In the genomic region with DNA sequence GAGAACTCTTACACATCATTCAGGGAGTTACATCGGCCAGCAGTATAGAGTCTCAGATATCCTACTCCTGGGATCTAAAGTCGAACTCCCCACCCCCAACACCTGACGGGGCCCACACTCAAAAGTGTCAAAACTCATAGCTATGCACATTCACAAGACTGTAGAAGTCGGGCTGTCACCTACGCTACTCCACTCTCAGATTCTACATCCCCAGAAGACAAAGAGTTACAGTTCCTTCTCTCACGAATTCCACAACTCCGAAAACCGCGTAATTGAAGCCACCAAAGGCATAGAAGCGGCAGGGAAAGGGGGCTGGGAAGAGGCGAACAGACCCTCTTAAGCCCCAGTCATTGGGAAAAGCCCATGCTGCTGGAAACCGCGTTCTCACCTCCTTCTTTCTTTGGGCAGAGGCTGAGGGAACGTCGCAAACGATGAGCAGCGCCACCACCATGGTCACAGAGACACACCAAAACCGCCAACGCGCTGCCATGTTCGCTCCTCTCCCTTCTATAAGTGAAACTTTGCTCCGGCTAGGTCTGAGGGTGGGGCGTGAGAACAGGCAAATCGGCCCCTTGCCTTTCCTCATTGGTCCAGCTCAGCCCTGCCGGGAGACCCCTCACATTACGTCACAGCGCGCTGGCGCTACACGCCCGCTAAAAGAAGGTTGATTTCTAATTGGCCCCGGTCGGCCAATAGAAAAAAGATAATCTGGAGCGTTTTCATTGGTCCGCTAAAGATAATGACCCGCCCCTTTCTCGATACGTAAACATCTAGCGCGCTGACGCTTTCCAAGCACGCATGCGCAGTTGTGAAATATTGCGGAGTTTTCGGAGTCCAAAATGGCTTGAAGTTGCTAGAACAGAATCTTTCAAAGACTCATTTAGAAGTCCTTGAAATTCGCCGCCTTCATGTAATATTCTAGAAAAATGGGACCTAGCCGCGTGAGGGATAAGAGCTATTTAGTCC, we compare ENCODE assay signal across 1 cellular context.
TF ChIP-seq lines count a peak whose summit lies in the region.

A gene (minus strand): TSS at position 515 of the 966 bp plus-strand sequence. CDS start 25 bp downstream, at position 490.

TF ChIP-seq in HepG2, 621 proteins besides CTCF, POLR2A, EP300 and RAD21 (continued from another document and continues in another):
- TF ChIP-seq, protein P1, sequence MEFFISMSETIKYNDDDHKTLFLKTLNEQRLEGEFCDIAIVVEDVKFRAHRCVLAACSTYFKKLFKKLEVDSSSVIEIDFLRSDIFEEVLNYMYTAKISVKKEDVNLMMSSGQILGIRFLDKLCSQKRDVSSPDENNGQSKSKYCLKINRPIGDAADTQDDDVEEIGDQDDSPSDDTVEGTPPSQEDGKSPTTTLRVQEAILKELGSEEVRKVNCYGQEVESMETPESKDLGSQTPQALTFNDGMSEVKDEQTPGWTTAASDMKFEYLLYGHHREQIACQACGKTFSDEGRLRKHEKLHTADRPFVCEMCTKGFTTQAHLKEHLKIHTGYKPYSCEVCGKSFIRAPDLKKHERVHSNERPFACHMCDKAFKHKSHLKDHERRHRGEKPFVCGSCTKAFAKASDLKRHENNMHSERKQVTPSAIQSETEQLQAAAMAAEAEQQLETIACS (CRISPR knock-in tag; IDR thresholded peaks at IDR 0.05): no peak
- no peak for TF ChIP-seq NPAS2 (CRISPR knock-in tag; IDR thresholded peaks at IDR 0.05; ENCODE audit: borderline replicate concordance)
- TF ChIP-seq DNMT3B (CRISPR knock-in tag; conservative IDR thresholded peaks at IDR 0.05): no peak
- TF ChIP-seq, protein P2, sequence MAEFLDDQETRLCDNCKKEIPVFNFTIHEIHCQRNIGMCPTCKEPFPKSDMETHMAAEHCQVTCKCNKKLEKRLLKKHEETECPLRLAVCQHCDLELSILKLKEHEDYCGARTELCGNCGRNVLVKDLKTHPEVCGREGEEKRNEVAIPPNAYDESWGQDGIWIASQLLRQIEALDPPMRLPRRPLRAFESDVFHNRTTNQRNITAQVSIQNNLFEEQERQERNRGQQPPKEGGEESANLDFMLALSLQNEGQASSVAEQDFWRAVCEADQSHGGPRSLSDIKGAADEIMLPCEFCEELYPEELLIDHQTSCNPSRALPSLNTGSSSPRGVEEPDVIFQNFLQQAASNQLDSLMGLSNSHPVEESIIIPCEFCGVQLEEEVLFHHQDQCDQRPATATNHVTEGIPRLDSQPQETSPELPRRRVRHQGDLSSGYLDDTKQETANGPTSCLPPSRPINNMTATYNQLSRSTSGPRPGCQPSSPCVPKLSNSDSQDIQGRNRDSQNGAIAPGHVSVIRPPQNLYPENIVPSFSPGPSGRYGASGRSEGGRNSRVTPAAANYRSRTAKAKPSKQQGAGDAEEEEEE (CRISPR knock-in tag; IDR thresholded peaks at IDR 0.05; ENCODE audit: borderline replicate concordance): no peak
- TF ChIP-seq, protein P3, sequence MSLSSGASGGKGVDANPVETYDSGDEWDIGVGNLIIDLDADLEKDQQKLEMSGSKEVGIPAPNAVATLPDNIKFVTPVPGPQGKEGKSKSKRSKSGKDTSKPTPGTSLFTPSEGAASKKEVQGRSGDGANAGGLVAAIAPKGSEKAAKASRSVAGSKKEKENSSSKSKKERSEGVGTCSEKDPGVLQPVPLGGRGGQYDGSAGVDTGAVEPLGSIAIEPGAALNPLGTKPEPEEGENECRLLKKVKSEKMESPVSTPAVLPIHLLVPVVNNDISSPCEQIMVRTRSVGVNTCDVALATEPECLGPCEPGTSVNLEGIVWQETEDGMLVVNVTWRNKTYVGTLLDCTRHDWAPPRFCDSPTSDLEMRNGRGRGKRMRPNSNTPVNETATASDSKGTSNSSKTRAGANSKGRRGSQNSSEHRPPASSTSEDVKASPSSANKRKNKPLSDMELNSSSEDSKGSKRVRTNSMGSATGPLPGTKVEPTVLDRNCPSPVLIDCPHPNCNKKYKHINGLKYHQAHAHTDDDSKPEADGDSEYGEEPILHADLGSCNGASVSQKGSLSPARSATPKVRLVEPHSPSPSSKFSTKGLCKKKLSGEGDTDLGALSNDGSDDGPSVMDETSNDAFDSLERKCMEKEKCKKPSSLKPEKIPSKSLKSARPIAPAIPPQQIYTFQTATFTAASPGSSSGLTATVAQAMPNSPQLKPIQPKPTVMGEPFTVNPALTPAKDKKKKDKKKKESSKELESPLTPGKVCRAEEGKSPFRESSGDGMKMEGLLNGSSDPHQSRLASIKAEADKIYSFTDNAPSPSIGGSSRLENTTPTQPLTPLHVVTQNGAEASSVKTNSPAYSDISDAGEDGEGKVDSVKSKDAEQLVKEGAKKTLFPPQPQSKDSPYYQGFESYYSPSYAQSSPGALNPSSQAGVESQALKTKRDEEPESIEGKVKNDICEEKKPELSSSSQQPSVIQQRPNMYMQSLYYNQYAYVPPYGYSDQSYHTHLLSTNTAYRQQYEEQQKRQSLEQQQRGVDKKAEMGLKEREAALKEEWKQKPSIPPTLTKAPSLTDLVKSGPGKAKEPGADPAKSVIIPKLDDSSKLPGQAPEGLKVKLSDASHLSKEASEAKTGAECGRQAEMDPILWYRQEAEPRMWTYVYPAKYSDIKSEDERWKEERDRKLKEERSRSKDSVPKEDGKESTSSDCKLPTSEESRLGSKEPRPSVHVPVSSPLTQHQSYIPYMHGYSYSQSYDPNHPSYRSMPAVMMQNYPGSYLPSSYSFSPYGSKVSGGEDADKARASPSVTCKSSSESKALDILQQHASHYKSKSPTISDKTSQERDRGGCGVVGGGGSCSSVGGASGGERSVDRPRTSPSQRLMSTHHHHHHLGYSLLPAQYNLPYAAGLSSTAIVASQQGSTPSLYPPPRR (CRISPR knock-in tag; IDR thresholded peaks at IDR 0.05; ENCODE audit: borderline replicate concordance): no peak
- no peak for TF ChIP-seq RELA (CRISPR knock-in tag; IDR thresholded peaks at IDR 0.05)
- peak; percentile 83 for TF ChIP-seq NFYB (CRISPR knock-in tag; IDR thresholded peaks at IDR 0.05)
- TF ChIP-seq, protein P4, sequence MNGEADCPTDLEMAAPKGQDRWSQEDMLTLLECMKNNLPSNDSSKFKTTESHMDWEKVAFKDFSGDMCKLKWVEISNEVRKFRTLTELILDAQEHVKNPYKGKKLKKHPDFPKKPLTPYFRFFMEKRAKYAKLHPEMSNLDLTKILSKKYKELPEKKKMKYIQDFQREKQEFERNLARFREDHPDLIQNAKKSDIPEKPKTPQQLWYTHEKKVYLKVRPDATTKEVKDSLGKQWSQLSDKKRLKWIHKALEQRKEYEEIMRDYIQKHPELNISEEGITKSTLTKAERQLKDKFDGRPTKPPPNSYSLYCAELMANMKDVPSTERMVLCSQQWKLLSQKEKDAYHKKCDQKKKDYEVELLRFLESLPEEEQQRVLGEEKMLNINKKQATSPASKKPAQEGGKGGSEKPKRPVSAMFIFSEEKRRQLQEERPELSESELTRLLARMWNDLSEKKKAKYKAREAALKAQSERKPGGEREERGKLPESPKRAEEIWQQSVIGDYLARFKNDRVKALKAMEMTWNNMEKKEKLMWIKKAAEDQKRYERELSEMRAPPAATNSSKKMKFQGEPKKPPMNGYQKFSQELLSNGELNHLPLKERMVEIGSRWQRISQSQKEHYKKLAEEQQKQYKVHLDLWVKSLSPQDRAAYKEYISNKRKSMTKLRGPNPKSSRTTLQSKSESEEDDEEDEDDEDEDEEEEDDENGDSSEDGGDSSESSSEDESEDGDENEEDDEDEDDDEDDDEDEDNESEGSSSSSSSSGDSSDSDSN (CRISPR knock-in tag; IDR thresholded peaks at IDR 0.05): peak; percentile 33; the same call in 1 of the 2 replicates
- TF ChIP-seq ZNF550 (CRISPR knock-in tag; IDR thresholded peaks at IDR 0.05; ENCODE audit: borderline replicate concordance): no peak
- TF ChIP-seq, protein P5, sequence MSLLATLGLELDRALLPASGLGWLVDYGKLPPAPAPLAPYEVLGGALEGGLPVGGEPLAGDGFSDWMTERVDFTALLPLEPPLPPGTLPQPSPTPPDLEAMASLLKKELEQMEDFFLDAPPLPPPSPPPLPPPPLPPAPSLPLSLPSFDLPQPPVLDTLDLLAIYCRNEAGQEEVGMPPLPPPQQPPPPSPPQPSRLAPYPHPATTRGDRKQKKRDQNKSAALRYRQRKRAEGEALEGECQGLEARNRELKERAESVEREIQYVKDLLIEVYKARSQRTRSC (CRISPR knock-in tag; IDR thresholded peaks at IDR 0.05; ENCODE audit: low read depth): no peak
- TF ChIP-seq, protein P6, sequence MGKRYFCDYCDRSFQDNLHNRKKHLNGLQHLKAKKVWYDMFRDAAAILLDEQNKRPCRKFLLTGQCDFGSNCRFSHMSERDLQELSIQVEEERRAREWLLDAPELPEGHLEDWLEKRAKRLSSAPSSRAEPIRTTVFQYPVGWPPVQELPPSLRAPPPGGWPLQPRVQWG (CRISPR knock-in tag; IDR thresholded peaks at IDR 0.05; ENCODE audit: borderline replicate concordance, low read depth): no peak
- TF ChIP-seq ZNF703 (CRISPR knock-in tag; IDR thresholded peaks at IDR 0.05; ENCODE audit: borderline replicate concordance): no peak
- no peak for TF ChIP-seq MAFK (conservative IDR thresholded peaks at IDR 0.05 in 1 of 2, IDR thresholded peaks at IDR 0.05 in 1 of 2; ENCODE audit: low read length in 2 of 2)
- no peak for TF ChIP-seq ZMYM2 (CRISPR knock-in tag; IDR thresholded peaks at IDR 0.05)
- no peak for TF ChIP-seq MYNN (CRISPR knock-in tag; IDR thresholded peaks at IDR 0.05; ENCODE audit: low read depth)
- TF ChIP-seq ZNF225 (CRISPR knock-in tag; IDR thresholded peaks at IDR 0.05): no peak
- TF ChIP-seq ZNF296 (CRISPR knock-in tag; conservative IDR thresholded peaks at IDR 0.05): no peak
- TF ChIP-seq ZNF17 (CRISPR knock-in tag; IDR thresholded peaks at IDR 0.05): no peak
- peak; percentile 85 for TF ChIP-seq NFYC (CRISPR knock-in tag; IDR thresholded peaks at IDR 0.05)
- no peak for TF ChIP-seq MED13 (CRISPR knock-in tag; IDR thresholded peaks at IDR 0.05)
- TF ChIP-seq, protein P7, sequence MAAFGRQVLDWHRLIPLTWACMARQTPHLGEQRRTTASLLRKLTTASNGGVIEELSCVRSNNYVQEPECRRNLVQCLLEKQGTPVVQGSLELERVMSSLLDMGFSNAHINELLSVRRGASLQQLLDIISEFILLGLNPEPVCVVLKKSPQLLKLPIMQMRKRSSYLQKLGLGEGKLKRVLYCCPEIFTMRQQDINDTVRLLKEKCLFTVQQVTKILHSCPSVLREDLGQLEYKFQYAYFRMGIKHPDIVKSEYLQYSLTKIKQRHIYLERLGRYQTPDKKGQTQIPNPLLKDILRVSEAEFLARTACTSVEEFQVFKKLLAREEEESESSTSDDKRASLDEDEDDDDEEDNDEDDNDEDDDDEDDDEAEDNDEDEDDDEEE (CRISPR knock-in tag; IDR thresholded peaks at IDR 0.05): no peak
- TF ChIP-seq HDAC6 (IDR thresholded peaks at IDR 0.05; ENCODE audit: low read depth, low read length): no peak
- TF ChIP-seq, protein P8, sequence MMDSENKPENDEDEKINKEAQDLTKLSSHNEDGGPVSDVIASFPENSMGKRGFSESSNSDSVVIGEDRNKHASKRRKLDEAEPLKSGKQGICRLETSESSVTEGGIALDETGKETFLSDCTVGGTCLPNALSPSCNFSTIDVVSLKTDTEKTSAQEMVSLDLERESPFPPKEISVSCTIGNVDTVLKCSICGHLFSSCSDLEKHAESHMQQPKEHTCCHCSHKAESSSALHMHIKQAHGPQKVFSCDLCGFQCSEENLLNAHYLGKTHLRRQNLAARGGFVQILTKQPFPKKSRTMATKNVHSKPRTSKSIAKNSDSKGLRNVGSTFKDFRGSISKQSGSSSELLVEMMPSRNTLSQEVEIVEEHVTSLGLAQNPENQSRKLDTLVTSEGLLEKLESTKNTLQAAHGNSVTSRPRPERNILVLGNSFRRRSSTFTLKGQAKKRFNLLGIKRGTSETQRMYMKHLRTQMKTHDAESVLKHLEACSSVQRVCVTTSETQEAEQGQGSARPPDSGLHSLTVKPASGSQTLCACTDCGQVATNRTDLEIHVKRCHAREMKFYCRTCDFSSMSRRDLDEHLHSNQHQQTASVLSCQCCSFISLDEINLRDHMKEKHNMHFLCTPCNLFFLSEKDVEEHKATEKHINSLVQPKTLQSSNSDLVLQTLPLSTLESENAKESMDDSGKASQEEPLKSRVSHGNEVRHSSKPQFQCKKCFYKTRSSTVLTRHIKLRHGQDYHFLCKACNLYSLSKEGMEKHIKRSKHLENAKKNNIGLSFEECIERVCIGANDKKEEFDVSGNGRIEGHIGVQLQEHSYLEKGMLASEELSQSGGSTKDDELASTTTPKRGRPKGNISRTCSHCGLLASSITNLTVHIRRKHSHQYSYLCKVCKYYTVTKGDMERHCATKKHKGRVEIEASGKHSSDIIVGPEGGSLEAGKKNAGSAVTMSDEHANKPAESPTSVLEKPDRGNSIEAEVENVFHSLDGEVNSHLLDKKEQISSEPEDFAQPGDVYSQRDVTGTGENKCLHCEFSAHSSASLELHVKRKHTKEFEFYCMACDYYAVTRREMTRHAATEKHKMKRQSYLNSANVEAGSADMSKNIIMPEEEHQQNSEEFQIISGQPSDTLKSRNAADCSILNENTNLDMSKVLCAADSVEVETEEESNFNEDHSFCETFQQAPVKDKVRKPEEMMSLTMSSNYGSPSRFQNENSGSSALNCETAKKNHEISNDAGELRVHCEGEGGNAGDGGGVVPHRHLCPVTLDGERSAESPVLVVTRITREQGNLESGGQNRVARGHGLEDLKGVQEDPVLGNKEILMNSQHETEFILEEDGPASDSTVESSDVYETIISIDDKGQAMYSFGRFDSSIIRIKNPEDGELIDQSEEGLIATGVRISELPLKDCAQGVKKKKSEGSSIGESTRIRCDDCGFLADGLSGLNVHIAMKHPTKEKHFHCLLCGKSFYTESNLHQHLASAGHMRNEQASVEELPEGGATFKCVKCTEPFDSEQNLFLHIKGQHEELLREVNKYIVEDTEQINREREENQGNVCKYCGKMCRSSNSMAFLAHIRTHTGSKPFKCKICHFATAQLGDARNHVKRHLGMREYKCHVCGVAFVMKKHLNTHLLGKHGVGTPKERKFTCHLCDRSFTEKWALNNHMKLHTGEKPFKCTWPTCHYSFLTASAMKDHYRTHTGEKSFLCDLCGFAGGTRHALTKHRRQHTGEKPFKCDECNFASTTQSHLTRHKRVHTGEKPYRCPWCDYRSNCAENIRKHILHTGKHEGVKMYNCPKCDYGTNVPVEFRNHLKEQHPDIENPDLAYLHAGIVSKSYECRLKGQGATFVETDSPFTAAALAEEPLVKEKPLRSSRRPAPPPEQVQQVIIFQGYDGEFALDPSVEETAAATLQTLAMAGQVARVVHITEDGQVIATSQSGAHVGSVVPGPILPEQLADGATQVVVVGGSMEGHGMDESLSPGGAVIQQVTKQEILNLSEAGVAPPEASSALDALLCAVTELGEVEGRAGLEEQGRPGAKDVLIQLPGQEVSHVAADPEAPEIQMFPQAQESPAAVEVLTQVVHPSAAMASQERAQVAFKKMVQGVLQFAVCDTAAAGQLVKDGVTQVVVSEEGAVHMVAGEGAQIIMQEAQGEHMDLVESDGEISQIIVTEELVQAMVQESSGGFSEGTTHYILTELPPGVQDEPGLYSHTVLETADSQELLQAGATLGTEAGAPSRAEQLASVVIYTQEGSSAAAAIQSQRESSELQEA (CRISPR knock-in tag; IDR thresholded peaks at IDR 0.05; ENCODE audit: not compliant biosample characterization): no peak
- TF ChIP-seq FOSL2 (CRISPR knock-in tag; IDR thresholded peaks at IDR 0.05): 0 out of 2 replicates have a peak, but pooled peaks have one; percentile 19
- TF ChIP-seq FOXC1 (CRISPR knock-in tag; IDR thresholded peaks at IDR 0.05; ENCODE audit: borderline replicate concordance): no peak
- TF ChIP-seq ZNF180 (CRISPR knock-in tag; IDR thresholded peaks at IDR 0.05; ENCODE audit: borderline replicate concordance, low read depth): no peak
- peak; percentile 69; the same call in 1 of the 2 replicates for TF ChIP-seq TGIF2 (CRISPR knock-in tag; IDR thresholded peaks at IDR 0.05)
- TF ChIP-seq, protein P9, sequence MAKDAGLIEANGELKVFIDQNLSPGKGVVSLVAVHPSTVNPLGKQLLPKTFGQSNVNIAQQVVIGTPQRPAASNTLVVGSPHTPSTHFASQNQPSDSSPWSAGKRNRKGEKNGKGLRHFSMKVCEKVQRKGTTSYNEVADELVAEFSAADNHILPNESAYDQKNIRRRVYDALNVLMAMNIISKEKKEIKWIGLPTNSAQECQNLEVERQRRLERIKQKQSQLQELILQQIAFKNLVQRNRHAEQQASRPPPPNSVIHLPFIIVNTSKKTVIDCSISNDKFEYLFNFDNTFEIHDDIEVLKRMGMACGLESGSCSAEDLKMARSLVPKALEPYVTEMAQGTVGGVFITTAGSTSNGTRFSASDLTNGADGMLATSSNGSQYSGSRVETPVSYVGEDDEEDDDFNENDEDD (CRISPR knock-in tag; IDR thresholded peaks at IDR 0.05; ENCODE audit: borderline replicate concordance): no peak
- no peak for TF ChIP-seq LCORL (IDR thresholded peaks at IDR 0.05)
- no peak for TF ChIP-seq LCORL (CRISPR knock-in tag; IDR thresholded peaks at IDR 0.05)
